ENCODE assay signal across 11 cellular contexts in genomic region chr1:51636765-51637522, GRCh38. TPM values are rescaled to one million over a fixed set of nuclear protein-coding genes. Genes with fewer than 3 reads are reported as not detected.
DNase-seq lines count a peak whose midpoint lies in the region; ATAC-seq and TF ChIP-seq lines count a peak whose summit lies in the region.
"Had no signal": no experiment of that assay in that cellular context is flagged by ENCODE, and none has a peak within 500 bp of the region (broad histone marks: within the 10 kb centered on the region; RNA-seq: fewer than 3 reads in every experiment).

No MANE protein-coding gene starts in this region.

- no TSS peak for BruUV-seq in PC-3 (replicated peaks; lab: Mats Ljungman, UMichigan)

- H3K27me3 Mint-ChIP-seq in CD14-positive monocyte (ENCODE audit: low read depth in 3 of 3), result peaks cover 0 to 1% (median 0%) of the 10 kb centered on the region in 3 donors
- no peaks in the 10 kb centered on the region for H3K27me3 Mint-ChIP-seq in CD4-positive, alpha-beta T cell
- H3K27me3 Mint-ChIP-seq: activated naive CD8-positive, alpha-beta T cell had no signal

- no peak for TF ChIP-seq CTCF in CD14-positive monocyte (IDR thresholded peaks at IDR 0.05)
- no peak for TF ChIP-seq CTCF in PC-3 (conservative IDR thresholded peaks at IDR 0.05; ENCODE audit: low read depth, low read length)
- TF ChIP-seq CTCF in CD4-positive, alpha-beta T cell (IDR thresholded peaks at IDR 0.05), result no peak

- H3K4me3 Mint-ChIP-seq in CD14-positive monocyte, result no peak overlapping the region
- H3K4me3 Mint-ChIP-seq in CD4-positive, alpha-beta T cell, result no peak overlapping the region
- H3K4me3 Mint-ChIP-seq: activated naive CD8-positive, alpha-beta T cell had no signal

- no peak for DNase-seq in CD14-positive monocyte (ENCODE audit: low spot score)
- DNase-seq in PC-3, result peak; percentile 89
- DNase-seq in non-pigmented ciliary epithelial cell (ENCODE audit: low read depth), result peak; percentile 69
- no peak for DNase-seq in CD4-positive, alpha-beta T cell
- no peak for DNase-seq in activated CD4-positive, CD25-positive, alpha-beta regulatory T cell treated with anti-CD3 and anti-CD28 coated beads, Interleukin-2, amount 50 U/mL, for 72 hours
- no peak for DNase-seq in effector CD4-positive, alpha-beta T cell
- DNase-seq: GF-D8, NCI-H2227 treated with DMSO at 0.1 percent for 48 hours had no signal

- peaks cover 80% of the 10 kb centered on the region for H3K79me2 ChIP-seq in PC-3 (ENCODE audit: low read length)

- H3K36me3 ChIP-seq in PC-3 (ENCODE audit: low read depth, low read length) (no peaks in the 10 kb centered on the region), esophagus (ENCODE audit: control insufficient read depth in 2 of 2, insufficient read depth in 2 of 2, low read length in 1 of 2) (no peaks in the 10 kb centered on the region)

- H3K9me3 ChIP-seq in PC-3 (ENCODE audit: low read length) (no peaks in the 10 kb centered on the region), esophagus (ENCODE audit: control insufficient read depth in 2 of 2, insufficient read depth in 1 of 2, low read depth in 1 of 2, low read length in 1 of 2) (no peaks in the 10 kb centered on the region)
- H3K9me3 ChIP-seq in CD4-positive, alpha-beta T cell (ENCODE audit: control insufficient read depth, low read length), result no peaks in the 10 kb centered on the region

- no peak overlapping the region for H3K4me3 ChIP-seq in PC-3 (ENCODE audit: low read length)
- no peak overlapping the region for H3K4me3 ChIP-seq in esophagus (ENCODE audit: low read depth in 1 of 2, low read length in 2 of 2)

- peak overlapping the region in 5 of 7 donors; percentile 4 to 30 (median 20) for H3K27ac Mint-ChIP-seq in CD14-positive monocyte
- H3K27ac Mint-ChIP-seq in CD4-positive, alpha-beta T cell, result no peak overlapping the region
- H3K27ac Mint-ChIP-seq: activated naive CD8-positive, alpha-beta T cell had no signal

- POLR2A ChIA-PET in PC-3 (lab: Charles Lee; ENCODE audit: unreplicated experiment), result no interaction called here
- POLR2A ChIA-PET in CD4-positive, alpha-beta T cell (lab: Charles Lee), result no interaction called here

- H3K36me3 Mint-ChIP-seq in CD14-positive monocyte, result peaks cover 10 to 16% of the 10 kb centered on the region in 2 donors
- peaks cover 16% of the 10 kb centered on the region for H3K36me3 Mint-ChIP-seq in CD4-positive, alpha-beta T cell (ENCODE audit: low read depth)

- WGBS in esophagus, 2 donors, result 48 to 69% methylated on average over 6 of the region's 6 CpGs

- H3K4me1 Mint-ChIP-seq in CD14-positive monocyte, result peaks cover 26% of the 10 kb centered on the region
- peaks cover 27% of the 10 kb centered on the region for H3K4me1 Mint-ChIP-seq in CD4-positive, alpha-beta T cell (ENCODE audit: low read depth)

- no peaks in the 10 kb centered on the region for H3K9me2 ChIP-seq in PC-3 (replicated peaks; ENCODE audit: low read length)

- CTCF ChIA-PET in PC-3 (lab: Charles Lee), result interaction anchor here (0.7 kb wide), 1 partner anchor 97 kb away, joined by 3 read pairs; no protein-coding TSS in a partner anchor
- CTCF ChIA-PET in CD4-positive, alpha-beta T cell (lab: Charles Lee), result no interaction called here

- H2AFZ ChIP-seq in PC-3 (ENCODE audit: low read length), result no peak overlapping the region

- H4K20me1 ChIP-seq in PC-3 (ENCODE audit: low read length), result no peaks in the 10 kb centered on the region

- H3K9ac ChIP-seq in PC-3 (ENCODE audit: low read length), result no peak overlapping the region

- peaks cover 3% of the 10 kb centered on the region for H3F3A ChIP-seq in PC-3 (ENCODE audit: low read length, unreplicated experiment)

- intact Hi-C loops in CD14-positive monocyte (cut with micrococcal nuclease), result loop anchor here in 1 of 2 donors (10.0 kb wide), 2 partner anchors 58 to 108 kb away; no protein-coding TSS in a partner anchor
- intact Hi-C loops in PC-3 (cut with micrococcal nuclease), result no loop called here
- intact Hi-C loops in CD4-positive, alpha-beta T cell (cut with DNase I, micrococcal nuclease), result no loop called here

- H3K27me3 ChIP-seq in PC-3 (ENCODE audit: low read length), result no peaks in the 10 kb centered on the region
- no peaks in the 10 kb centered on the region for H3K27me3 ChIP-seq in esophagus (ENCODE audit: control insufficient read depth in 1 of 2, insufficient read depth in 2 of 2, low read length in 2 of 2)
- no peaks in the 10 kb centered on the region for H3K27me3 ChIP-seq in CD4-positive, alpha-beta T cell (ENCODE audit: control insufficient read depth, insufficient read depth, low read length)

- H3K4me1 ChIP-seq in PC-3 (ENCODE audit: insufficient read depth, low read length), result peaks cover 33% of the 10 kb centered on the region
- no peaks in the 10 kb centered on the region for H3K4me1 ChIP-seq in esophagus (ENCODE audit: control insufficient read depth in 2 of 2, insufficient read depth in 2 of 2, low read length in 1 of 2)

- peak overlapping the region; percentile 54 for H3K4me2 ChIP-seq in PC-3 (ENCODE audit: low read length)

- ATAC-seq in PC-3, result peak; percentile 88
- no peak for ATAC-seq in CD4-positive, alpha-beta T cell (ENCODE audit: poor library complexity)
- no peak for ATAC-seq in GM19397 (IDR thresholded peaks at IDR 0.05; ENCODE audit: unreplicated experiment)

- H3K27ac ChIP-seq in PC-3 (ENCODE audit: low read length), result peak overlapping the region; percentile 63
- H3K27ac ChIP-seq in esophagus (ENCODE audit: low read depth in 2 of 2, low read length in 1 of 2), result peak overlapping the region; percentile 15 to 60
- H3K27ac ChIP-seq in CD4-positive, alpha-beta T cell (ENCODE audit: low read depth, low read length), result no peak overlapping the region

- H3K9me3 Mint-ChIP-seq in CD14-positive monocyte, result peaks cover 0 to 2% (median 0%) of the 10 kb centered on the region in 7 donors
- H3K9me3 Mint-ChIP-seq in CD4-positive, alpha-beta T cell, result no peaks in the 10 kb centered on the region

RNA-seq across cellular contexts. Expression of gene OSBPL9, which starts 20.1 kb away (rescaled TPM):
- polyA plus RNA-seq in CD14-positive monocyte (10 to 100 TPM; 31.3 to 41.4 TPM), esophagus (10 to 100 TPM; 17.5 to 26.0 TPM)
- 40.5 and 74.7 TPM in 2 replicates for total RNA-seq in PC-3 (2014; rRNA removed)
- 10 to 100 TPM; 35.6 to 36.5 TPM for total RNA-seq in CD4-positive, alpha-beta T cell

Comparison
In these comparisons a context has a peak if more than half of its experiments do, and no peak if none do; other contexts are left out.
1. DNase-seq: peak in PC-3 (single experiment) and non-pigmented ciliary epithelial cell (single experiment); none in CD14-positive monocyte (single experiment), CD4-positive, alpha-beta T cell (0 of 10), activated CD4-positive, CD25-positive, alpha-beta regulatory T cell treated with anti-CD3 and anti-CD28 coated beads, Interleukin-2, amount 50 U/mL, for 72 hours (single experiment) and effector CD4-positive, alpha-beta T cell (single experiment).